In the genomic region with DNA sequence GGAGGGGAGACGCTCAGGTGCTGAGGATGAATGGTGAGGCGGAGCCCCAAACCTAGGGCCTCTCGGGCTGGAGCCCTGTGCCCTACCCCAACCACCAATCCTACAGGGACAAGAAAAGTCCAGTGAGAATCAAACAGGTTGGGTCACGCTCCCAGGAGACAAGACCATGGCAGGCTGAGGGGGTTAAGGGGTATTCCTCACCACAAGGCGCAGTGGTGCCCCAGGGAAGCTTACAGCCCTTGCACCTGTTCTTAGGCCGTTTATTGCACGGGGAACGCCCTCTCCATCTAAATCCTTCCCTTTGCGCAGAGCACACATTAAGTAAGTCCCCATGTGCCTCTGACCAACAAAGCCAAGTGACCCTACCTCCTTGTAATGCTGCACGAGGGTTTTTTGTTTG, we compare ENCODE assay signal across 20 cellular contexts. TPM values are rescaled to one million over a fixed set of nuclear protein-coding genes. Genes with fewer than 3 reads are reported as not detected.
DNase-seq lines count a peak whose midpoint lies in the region; ATAC-seq and TF ChIP-seq lines count a peak whose summit lies in the region.
"Had no signal": no experiment of that assay in that cellular context is flagged by ENCODE, and none has a peak within 500 bp of the region (broad histone marks: within the 10 kb centered on the region; RNA-seq: fewer than 3 reads in every experiment).

No MANE protein-coding gene starts in this region.

- DNase-seq in NCI-H345 (lab: John Stamatoyannopoulos, UW) = peak; percentile 30
- DNase-seq in NCI-H345 treated with DMSO at 0.1 percent for 48 hours (lab: John Stamatoyannopoulos, UW; ENCODE audit: unreplicated experiment) = no peak
- DNase-seq in PC-9 = no peak
- DNase-seq in myocyte (ENCODE audit: low read depth) = peak; percentile 26
- DNase-seq in stimulated activated effector memory CD8-positive, alpha-beta T cell treated with anti-CD3 and anti-CD28 coated beads, Interleukin-12 subunit alpha, Interleukin-12 subunit beta, amount 100 ng/mL, for 72 hours (ENCODE audit: low spot score in 2 of 2) = no peak
- DNase-seq in esophagus squamous epithelium (lab: John Stamatoyannopoulos, UW) = no peak
- no peak for DNase-seq in HFFc6
- DNase-seq in ecto neural progenitor cell (ENCODE audit: low spot score) = no peak
- DNase-seq: DMS 273 treated with DMSO at 0.1 percent for 48 hours, GDM1, Kasumi-1, NCI-H1105, NCI-H187, NCI-H524 treated with DMSO at 0.1 percent for 48 hours had no signal

- no peaks in the 10 kb centered on the region for H4K20me1 ChIP-seq in PC-9 (ENCODE audit: insufficient read depth)

- no peaks in the 10 kb centered on the region for H3K79me2 ChIP-seq in PC-9 (ENCODE audit: low read depth)

- peaks cover 47% of the 10 kb centered on the region for H3K36me3 Mint-ChIP-seq in stimulated activated effector memory CD8-positive, alpha-beta T cell treated with anti-CD3 and anti-CD28 coated beads, Interleukin-12 subunit alpha, Interleukin-12 subunit beta, amount 100 ng/mL, for 72 hours
- H3K36me3 Mint-ChIP-seq in HFFc6 (ENCODE audit: low read depth) = peaks cover 6% of the 10 kb centered on the region; the same call in 1 of the 2 replicates
- H3K36me3 Mint-ChIP-seq: IgD-negative memory B cell had no signal

- 59% methylated on average over 7 to 8 of the region's 10 CpGs for WGBS in esophagus squamous epithelium, 2 donors

- H3F3A ChIP-seq in PC-9 (ENCODE audit: insufficient read depth, low read depth) = peaks cover 26% of the 10 kb centered on the region

- H3K4me3 Mint-ChIP-seq in stimulated activated effector memory CD8-positive, alpha-beta T cell treated with anti-CD3 and anti-CD28 coated beads, Interleukin-12 subunit alpha, Interleukin-12 subunit beta, amount 100 ng/mL, for 72 hours = no peak overlapping the region
- H3K4me3 Mint-ChIP-seq in HFFc6 = no peak overlapping the region

- TF ChIP-seq POLR2A in esophagus squamous epithelium (IDR thresholded peaks at IDR 0.05) = no peak

- H3K9me2 ChIP-seq in PC-9 (ENCODE audit: insufficient read depth) = no peaks in the 10 kb centered on the region

- CTCF ChIA-PET in PC-9 (lab: Charles Lee) = no interaction called here

- no peak overlapping the region for H2AFZ ChIP-seq in PC-9
- H2AFZ ChIP-seq: GM23248 had no signal

- peak overlapping the region; percentile 45 for H3K27ac Mint-ChIP-seq in stimulated activated effector memory CD8-positive, alpha-beta T cell treated with anti-CD3 and anti-CD28 coated beads, Interleukin-12 subunit alpha, Interleukin-12 subunit beta, amount 100 ng/mL, for 72 hours
- H3K27ac Mint-ChIP-seq in HFFc6 = no peak overlapping the region
- H3K27ac Mint-ChIP-seq: IgD-negative memory B cell had no signal

- intact Hi-C loops in PC-9 (cut with micrococcal nuclease; ENCODE audit: unreplicated experiment) = loop anchor here (5.0 to 10.0 kb wide), 2 partner anchors 95 to 612 kb away; partner anchors contain the start of gene TYW1B
- intact Hi-C loops in esophagus squamous epithelium (cut with DNase I) = loop anchor here (10.0 kb wide), 1 partner anchor 112 kb away; the partner anchor contains the start of genes FKBP6 and TRIM50

- BruUV-seq in PC-9 (replicated peaks; lab: Mats Ljungman, UMichigan) = TSS peak; percentile 2

- no peaks in the 10 kb centered on the region for H3K4me1 ChIP-seq in PC-9 (replicated peaks; ENCODE audit: insufficient read depth)
- peaks cover 0 to 28% (median 0%) of the 10 kb centered on the region in 3 donors for H3K4me1 ChIP-seq in esophagus squamous epithelium

- POLR2A ChIA-PET in PC-9 (lab: Charles Lee; ENCODE audit: unreplicated experiment) = interaction anchor here (0.6 kb wide), 1 partner anchor 131 kb away, joined by 3 read pairs; no protein-coding TSS in a partner anchor

- ATAC-seq in stimulated activated effector memory CD8-positive, alpha-beta T cell treated with anti-CD3 and anti-CD28 coated beads, Interleukin-12 subunit alpha, Interleukin-12 subunit beta, amount 100 ng/mL, for 72 hours = no peak
- ATAC-seq: GM12878 had no signal

- H3K27ac ChIP-seq in PC-9 (no peak overlapping the region), esophagus squamous epithelium (no peak overlapping the region)
- H3K27ac ChIP-seq: A549, C4-2B, GM23248, HL-60 had no signal

- no peaks in the 10 kb centered on the region for H3K27me3 ChIP-seq in PC-9 (ENCODE audit: insufficient read depth, low read depth)
- H3K27me3 ChIP-seq in esophagus squamous epithelium = peaks cover 0 to 37% (median 0%) of the 10 kb centered on the region in 4 donors

- H3K4me3 ChIP-seq in PC-9 (no peak overlapping the region), esophagus squamous epithelium (no peak overlapping the region)
- H3K4me3 ChIP-seq: A549, GM12878, GM23248 had no signal

- no peaks in the 10 kb centered on the region; the same call in none of the 2 replicates for H3K27me3 Mint-ChIP-seq in HFFc6 (ENCODE audit: insufficient read depth)

- H3K9me3 ChIP-seq in PC-9 (ENCODE audit: insufficient read depth, low read depth) (no peaks in the 10 kb centered on the region), esophagus squamous epithelium (peaks cover 0 to 6% (median 0%) of the 10 kb centered on the region in 3 donors)
- H3K9me3 ChIP-seq: A549 had no signal

- H3K9me3 Mint-ChIP-seq in stimulated activated effector memory CD8-positive, alpha-beta T cell treated with anti-CD3 and anti-CD28 coated beads, Interleukin-12 subunit alpha, Interleukin-12 subunit beta, amount 100 ng/mL, for 72 hours = no peaks in the 10 kb centered on the region
- H3K9me3 Mint-ChIP-seq in HFFc6 = peaks cover 4% of the 10 kb centered on the region; the same call in 1 of the 2 replicates

- no peak for TF ChIP-seq CTCF in PC-9 (conservative IDR thresholded peaks at IDR 0.05)
- no peak for TF ChIP-seq CTCF in esophagus squamous epithelium (IDR thresholded peaks at IDR 0.05)
- no peak for TF ChIP-seq CTCF in HFFc6 (IDR thresholded peaks at IDR 0.05)

- H3K36me3 ChIP-seq in PC-9 (ENCODE audit: low read depth) = peaks cover 3% of the 10 kb centered on the region; the same call in 1 of the 2 replicates
- H3K36me3 ChIP-seq in esophagus squamous epithelium = peaks cover 4 to 35% (median 11%) of the 10 kb centered on the region in 3 donors

- H3K4me2 ChIP-seq in PC-9 = no peak overlapping the region

- H3K4me1 Mint-ChIP-seq in stimulated activated effector memory CD8-positive, alpha-beta T cell treated with anti-CD3 and anti-CD28 coated beads, Interleukin-12 subunit alpha, Interleukin-12 subunit beta, amount 100 ng/mL, for 72 hours = peaks cover 5% of the 10 kb centered on the region
- H3K4me1 Mint-ChIP-seq in HFFc6 (ENCODE audit: low read depth) = peaks cover 5% of the 10 kb centered on the region; the same call in 1 of the 2 replicates
- H3K4me1 Mint-ChIP-seq: IgD-negative memory B cell had no signal

RNA-seq across cellular contexts. Expression of gene FZD9, which starts 3.5 kb away (rescaled TPM):
- total RNA-seq in PC-9 (2021) (0.92 and 1.3 TPM in 2 replicates), myocyte (23.2 and 34.8 TPM in 2 replicates), esophagus squamous epithelium (1 to 10 TPM in 1 of 4 donors, under 1 TPM in 2, not detected in 1; 0.09 to 1.3 (median 0.61) TPM)
- polyA plus RNA-seq in myocyte (2012) = 3.4 TPM
- under 1 TPM; 0.18 to 0.83 (median 0.27) TPM for total RNA-seq in HFFc6 (2021; fragmentation: NEBNext Ultra II Directional; extraction: Animal tissue kit (Norgen Biotek cat#: 25700))
- total RNA-seq: GM12878 had no signal
- polyA plus RNA-seq: IgD-negative memory B cell had no signal

Comparison
In these comparisons a context has a peak if more than half of its experiments do, and no peak if none do; other contexts are left out.
1. DNase-seq: peak in NCI-H345 (single experiment) and myocyte (single experiment); none in NCI-H345 treated with DMSO at 0.1 percent for 48 hours (single experiment), PC-9 (0 of 2), stimulated activated effector memory CD8-positive, alpha-beta T cell treated with anti-CD3 and anti-CD28 coated beads, Interleukin-12 subunit alpha, Interleukin-12 subunit beta, amount 100 ng/mL, for 72 hours (0 of 2), esophagus squamous epithelium (single experiment), HFFc6 (single experiment) and ecto neural progenitor cell (single experiment).
2. RNA of gene FZD9, which starts 3.5 kb away (total RNA-seq): 23.2 to 34.8 TPM in myocyte; 0.92 to 1.3 TPM in PC-9, 0.09 to 1.3 TPM in esophagus squamous epithelium and 0.18 to 0.83 TPM in HFFc6; every median in the first group is over 10 times any median in the second.